Comparison of ENCODE assay signal across 8 cellular contexts in the genomic region with DNA sequence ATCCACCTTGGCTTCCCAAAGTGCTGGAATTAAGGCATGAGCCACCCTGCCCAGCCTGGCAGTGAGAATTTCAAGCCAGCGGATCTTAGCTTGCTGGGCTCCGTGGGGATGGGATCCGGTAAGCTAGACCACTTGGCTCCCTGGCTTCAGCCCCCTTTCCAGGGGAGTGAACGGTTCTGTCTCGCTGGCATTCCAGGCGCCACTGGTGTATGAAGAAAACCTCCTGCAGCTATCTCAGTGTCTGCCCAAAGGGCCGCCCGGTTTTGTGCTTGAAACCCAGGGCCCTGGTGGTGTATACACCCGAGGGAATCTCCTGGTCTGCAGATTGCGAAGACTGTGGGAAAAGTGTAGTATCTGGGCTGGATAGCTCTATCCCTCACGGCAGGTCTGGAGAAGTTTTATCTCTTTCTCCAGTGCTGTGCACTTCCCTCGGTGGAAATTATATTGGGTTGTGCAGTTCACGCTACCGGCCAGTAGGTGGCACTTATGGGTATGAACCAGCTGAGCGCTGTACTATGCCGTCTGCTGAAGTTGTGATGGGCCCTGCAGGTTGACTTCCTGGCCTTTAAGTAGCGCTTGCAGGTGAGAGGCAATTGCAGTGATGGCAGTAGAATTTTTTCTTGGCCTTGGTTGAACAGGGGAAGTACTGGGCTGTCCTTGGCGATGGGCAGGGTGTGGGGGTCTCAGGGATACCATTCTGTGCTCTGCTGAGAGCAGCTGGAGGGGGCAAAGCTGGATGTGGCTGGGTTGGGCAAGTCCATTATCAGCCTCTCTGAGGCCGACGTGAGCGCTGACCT.
DNase-seq lines count a peak whose midpoint lies in the region; ATAC-seq and TF ChIP-seq lines count a peak whose summit lies in the region.

No MANE protein-coding gene starts in this region.

- no peak overlapping the region for H3K4me3 ChIP-seq in body of pancreas
- no peak overlapping the region for H3K4me3 ChIP-seq in kidney epithelial cell (ENCODE audit: low read depth, low read length)

- no peaks in the 10 kb centered on the region for H3K9me3 ChIP-seq in body of pancreas

- TF ChIP-seq CTCF in GM10248 (IDR thresholded peaks at IDR 0.05; ENCODE audit: control extremely low read depth, extremely low read depth, low read depth, missing control alignments) (peak; percentile 83), body of pancreas (IDR thresholded peaks at IDR 0.05) (peak; percentile 49 to 76 (median 60)), kidney epithelial cell (IDR thresholded peaks at IDR 0.05; ENCODE audit: insufficient read depth, low read length, poor library complexity, severe bottlenecking) (peak; percentile 77)

- 30 to 43% methylated on average over 12 to 21 of the region's 21 CpGs for WGBS in body of pancreas, 2 donors

- POLR2A ChIA-PET in GM10248 (lab: Yijun Ruan, JAX): no interaction called here

- DNase-seq in GM10248 (ENCODE audit: extremely low spot score) (peak; percentile 64), SKM-1 treated with dmso at 0.1 percent for 144 hours (lab: John Stamatoyannopoulos, UW; ENCODE audit: unreplicated experiment) (peak; percentile 37), body of pancreas (peak; percentile 50 to 64 (median 52)), kidney epithelial cell (ENCODE audit: low read depth) (no peak)
- DNase-seq in stimulated activated CD8-positive, alpha-beta memory T cell treated with anti-CD3 and anti-CD28 coated beads, Interleukin-15, amount 100 ng/mL, for 1 hour (ENCODE audit: low read depth): peak; percentile 11
- DNase-seq in effector CD4-positive, alpha-beta T cell: no peak

- no peaks in the 10 kb centered on the region for H3K4me1 ChIP-seq in body of pancreas

- intact Hi-C loops in body of pancreas (cut with DNase I): no loop called here

- no peak for TF ChIP-seq POLR2A in body of pancreas (IDR thresholded peaks at IDR 0.05)

- CTCF ChIA-PET in GM10248 (lab: Yijun Ruan, JAX): interaction anchor here (0.7 to 3.1 kb wide), 26 partner anchors 8 to 1478 kb away, joined by 3 to 38 read pairs (median 4); no protein-coding TSS in a partner anchor

- no peaks in the 10 kb centered on the region for H3K36me3 ChIP-seq in body of pancreas (replicated peaks in 1 of 2; ENCODE audit: insufficient read depth in 1 of 2, low read depth in 2 of 2)
- no peaks in the 10 kb centered on the region for H3K36me3 ChIP-seq in kidney epithelial cell (ENCODE audit: control insufficient read depth, insufficient read depth, low read length)

- no peak overlapping the region for H3K27ac ChIP-seq in body of pancreas

- ATAC-seq in GM21423 (IDR thresholded peaks at IDR 0.05; ENCODE audit: unreplicated experiment): peak; percentile 99
- ATAC-seq in HG03558 (IDR thresholded peaks at IDR 0.05; ENCODE audit: extremely low read depth, unreplicated experiment): peak; percentile 98
- peak; percentile 82 for ATAC-seq in body of pancreas

- H3K27me3 ChIP-seq in body of pancreas (no peaks in the 10 kb centered on the region), kidney epithelial cell (ENCODE audit: control insufficient read depth, insufficient read depth, low read length) (no peaks in the 10 kb centered on the region)

Comparison
In these comparisons a context has a peak if more than half of its experiments do, and no peak if none do; other contexts are left out.
1. DNase-seq: peak in GM10248 (single experiment), SKM-1 treated with dmso at 0.1 percent for 144 hours (single experiment), body of pancreas (4 of 4) and stimulated activated CD8-positive, alpha-beta memory T cell treated with anti-CD3 and anti-CD28 coated beads, Interleukin-15, amount 100 ng/mL, for 1 hour (single experiment); none in kidney epithelial cell (single experiment) and effector CD4-positive, alpha-beta T cell (single experiment).
2. Peak in every context shown above with its lines, with median percentiles within 50 percentile points of each other: CTCF ChIP-seq and ATAC-seq.